Comparison of ENCODE assay signal across 7 cellular contexts in the genomic region with DNA sequence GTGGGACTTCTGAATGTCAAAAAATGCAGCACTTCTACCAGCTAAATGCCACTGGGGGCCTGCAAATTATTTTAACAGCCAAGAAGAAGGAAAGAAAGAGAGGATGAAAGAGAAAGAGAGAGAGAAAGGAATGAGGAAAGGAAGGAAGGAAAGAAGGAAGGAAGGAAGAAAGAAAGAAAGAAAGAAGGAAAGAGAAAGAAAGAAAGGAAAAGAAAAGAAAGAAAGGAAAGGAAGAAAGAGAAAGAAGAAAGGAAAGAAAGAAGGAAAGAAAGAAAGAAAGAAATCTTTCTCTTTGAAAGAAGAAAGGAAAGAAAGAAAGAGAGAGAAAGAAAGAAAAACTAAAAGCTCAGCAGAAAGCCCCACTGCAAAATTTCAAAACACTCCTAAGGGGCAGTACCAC.
"Had no signal": no experiment of that assay in that cellular context is flagged by ENCODE, and none has a peak within 500 bp of the region (broad histone marks: within the 10 kb centered on the region; RNA-seq: fewer than 3 reads in every experiment).

No MANE protein-coding gene starts in this region.

- H3K9ac ChIP-seq: KMS-11 had no signal

- DNase-seq: IMR-90, KBM-7, KG1 had no signal

- FAIRE-seq: HepG2 had no signal

- ATAC-seq: HepG2 had no signal

- H3K4me1 Mint-ChIP-seq: IgD-negative memory B cell had no signal

- H3K27ac Mint-ChIP-seq: IgD-negative memory B cell had no signal

- H3K4me3 Mint-ChIP-seq: IgD-negative memory B cell had no signal

- H3K36me3 Mint-ChIP-seq: IgD-negative memory B cell had no signal

- H3K27ac ChIP-seq: HL-60, KMS-11 had no signal

- H3K4me2 ChIP-seq: KMS-11 had no signal
